In genomic region chr11:44868021-44868420, GRCh38 we compare ENCODE assay signal across 16 cellular contexts.
"Had no signal": no experiment of that assay in that cellular context is flagged by ENCODE, and none has a peak within 500 bp of the region (broad histone marks: within the 10 kb centered on the region; RNA-seq: fewer than 3 reads in every experiment).

No MANE protein-coding gene starts in this region.

- H3K4me3 ChIP-seq: heart right ventricle, ovary, skin epidermis, thoracic aorta had no signal

- H3K36me3 ChIP-seq: ovary, thoracic aorta had no signal

- DNase-seq: activated CD4-positive, alpha-beta memory T cell treated with anti-CD3 and anti-CD28 coated beads for 36 hours; activated gamma-delta T cell; activated T-cell treated with anti-CD3 and anti-CD28 coated beads, Interleukin-2, amount 50 U/mL, for 48 hours; anterior cingulate cortex; foreskin melanocyte; heart right ventricle; nephron progenitor cell; ovary; stimulated activated CD4-positive, alpha-beta T cell treated with anti-CD3 and anti-CD28 coated beads, Interleukin-4, amount 100 ng/mL, for 4 hours; stimulated activated naive CD8-positive, alpha-beta T cell treated with anti-CD3 and anti-CD28 coated beads, Interleukin-15, amount 100 ng/mL, for 72 hours; T-helper 9 cell had no signal

- H3K4me3 Mint-ChIP-seq: activated CD4-positive, alpha-beta memory T cell treated with anti-CD3 and anti-CD28 coated beads for 36 hours; activated naive CD8-positive, alpha-beta T cell; memory B cell; nephron progenitor cell; stimulated activated naive CD8-positive, alpha-beta T cell treated with anti-CD3 and anti-CD28 coated beads, Interleukin-15, amount 100 ng/mL, for 72 hours had no signal

- H3K9me3 Mint-ChIP-seq: memory B cell, nephron progenitor cell had no signal

- H3K27ac ChIP-seq: ovary, skin epidermis, thoracic aorta had no signal

- H3K27ac Mint-ChIP-seq: activated CD4-positive, alpha-beta memory T cell treated with anti-CD3 and anti-CD28 coated beads for 36 hours; activated naive CD8-positive, alpha-beta T cell; memory B cell; stimulated activated naive CD8-positive, alpha-beta T cell treated with anti-CD3 and anti-CD28 coated beads, Interleukin-15, amount 100 ng/mL, for 72 hours had no signal

- H3K27me3 Mint-ChIP-seq: activated CD4-positive, alpha-beta memory T cell treated with anti-CD3 and anti-CD28 coated beads for 36 hours; activated naive CD8-positive, alpha-beta T cell had no signal

- ATAC-seq: left lobe of liver; stimulated activated naive CD8-positive, alpha-beta T cell treated with anti-CD3 and anti-CD28 coated beads, Interleukin-15, amount 100 ng/mL, for 72 hours had no signal

- H3K9me3 ChIP-seq: ovary, thoracic aorta had no signal

- H3K27me3 ChIP-seq: ovary had no signal
